In the genomic region with DNA sequence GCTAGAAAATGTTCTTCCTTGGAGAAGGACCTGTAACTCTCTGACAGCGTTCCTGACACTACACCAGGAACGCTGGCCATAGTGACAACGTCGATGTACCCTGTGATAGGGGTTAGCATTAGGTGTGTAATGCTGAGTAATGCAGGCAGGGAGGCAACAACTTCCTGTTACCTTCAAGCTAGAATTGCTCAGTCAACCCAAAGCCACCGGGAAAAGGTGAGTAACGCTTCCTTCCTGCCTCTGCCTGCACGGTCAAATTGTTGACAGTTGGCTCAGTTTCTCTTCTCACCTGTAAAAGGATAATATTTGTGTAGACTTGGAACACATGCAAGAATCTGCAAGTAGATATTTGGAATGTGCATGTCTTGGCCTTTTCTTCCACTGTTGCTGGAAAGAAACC, we compare ENCODE assay signal across 9 cellular contexts. TPM values are rescaled to one million over a fixed set of nuclear protein-coding genes. Genes with fewer than 3 reads are reported as not detected.
DNase-seq lines count a peak whose midpoint lies in the region; ATAC-seq and TF ChIP-seq lines count a peak whose summit lies in the region.
"Had no signal": no experiment of that assay in that cellular context is flagged by ENCODE, and none has a peak within 500 bp of the region (broad histone marks: within the 10 kb centered on the region; RNA-seq: fewer than 3 reads in every experiment).

No MANE protein-coding gene starts in this region.

- DNase-seq in activated CD4-positive, alpha-beta T cell treated with anti-CD3 and anti-CD28 coated beads, Interleukin-2, amount 50 U/mL, for 1 hour, result peak; percentile 26
- DNase-seq in central memory CD8-positive, alpha-beta T cell (ENCODE audit: low spot score in 2 of 2), result no peak
- peak; percentile 37 for DNase-seq in stimulated activated CD4-positive, alpha-beta T cell treated with anti-CD3 and anti-CD28 coated beads, Interleukin-4, amount 100 ng/mL, for 1 hour
- DNase-seq in cerebellum (ENCODE audit: low spot score) (no peak), osteoblast (ENCODE audit: insufficient read length, low spot score, missing footprints) (no peak), Ammon's horn (ENCODE audit: low spot score) (no peak)
- DNase-seq: KG1 had no signal

- H3K27me3 ChIP-seq in osteoblast (ENCODE audit: insufficient read depth, low read length), result no peaks in the 10 kb centered on the region

- no peak overlapping the region for H3K27ac Mint-ChIP-seq in central memory CD8-positive, alpha-beta T cell (ENCODE audit: low read depth)

- no peaks in the 10 kb centered on the region for H3K36me3 ChIP-seq in osteoblast (ENCODE audit: insufficient read depth, low read length)

- no peaks in the 10 kb centered on the region for H3K9me3 Mint-ChIP-seq in central memory CD8-positive, alpha-beta T cell

- no peak overlapping the region for H3K27ac ChIP-seq in osteoblast (ENCODE audit: low read depth, low read length)

- H3K27me3 Mint-ChIP-seq in central memory CD8-positive, alpha-beta T cell, result no peaks in the 10 kb centered on the region

- peak; percentile 53 for ATAC-seq in HG02759 (IDR thresholded peaks at IDR 0.05; ENCODE audit: unreplicated experiment)
- ATAC-seq in central memory CD8-positive, alpha-beta T cell (replicated peaks; ENCODE audit: extremely low read depth, poor library complexity, severe bottlenecking), result peak; percentile 80
- ATAC-seq in GM18868 (IDR thresholded peaks at IDR 0.05; ENCODE audit: unreplicated experiment), result no peak

- no peaks in the 10 kb centered on the region for H3K4me1 ChIP-seq in osteoblast (ENCODE audit: insufficient read depth, low read length)

- H3K79me2 ChIP-seq in osteoblast (ENCODE audit: insufficient read depth, low read length), result no peaks in the 10 kb centered on the region

- H4K20me1 ChIP-seq in osteoblast (ENCODE audit: insufficient read depth, low read length), result no peaks in the 10 kb centered on the region

- H3K4me2 ChIP-seq in osteoblast (ENCODE audit: insufficient read depth, low read length), result no peak overlapping the region

- peak overlapping the region; percentile 48 for H3K4me3 Mint-ChIP-seq in central memory CD8-positive, alpha-beta T cell

- H3K9me3 ChIP-seq in osteoblast (ENCODE audit: low read depth, low read length), result no peaks in the 10 kb centered on the region

- peaks cover 20% of the 10 kb centered on the region for H3K4me1 Mint-ChIP-seq in central memory CD8-positive, alpha-beta T cell

- peaks cover 2% of the 10 kb centered on the region for H3K36me3 Mint-ChIP-seq in central memory CD8-positive, alpha-beta T cell (ENCODE audit: insufficient read depth)

- no peak overlapping the region for H2AFZ ChIP-seq in osteoblast (ENCODE audit: low read length)

- H3K4me3 ChIP-seq in osteoblast (ENCODE audit: insufficient read depth, low read length), result no peak overlapping the region

- TF ChIP-seq CTCF in osteoblast (IDR thresholded peaks at IDR 0.05; ENCODE audit: extremely low read depth, low read depth, low read length), result no peak

RNA-seq across cellular contexts. Expression of gene FAM110C, which starts 12.7 kb away (rescaled TPM):
- total RNA-seq in cerebellum, result 2.9 TPM
- not detected in 2 replicates for total RNA-seq in osteoblast

Comparison
In these comparisons a context has a peak if more than half of its experiments do, and no peak if none do; other contexts are left out.
1. DNase-seq: peak in activated CD4-positive, alpha-beta T cell treated with anti-CD3 and anti-CD28 coated beads, Interleukin-2, amount 50 U/mL, for 1 hour (single experiment) and stimulated activated CD4-positive, alpha-beta T cell treated with anti-CD3 and anti-CD28 coated beads, Interleukin-4, amount 100 ng/mL, for 1 hour (single experiment); none in central memory CD8-positive, alpha-beta T cell (0 of 2), cerebellum (single experiment), osteoblast (single experiment) and Ammon's horn (single experiment).